ENCODE assay signal across 1 cellular context in genomic region chr1:116636574-116636973, GRCh38.
TF ChIP-seq lines count a peak whose summit lies in the region.
"Not testable (repeated sequence)": the region's sequence is repeated elsewhere in the genome, so short reads cannot be mapped to it uniquely, and the experiment has no call there.

No MANE protein-coding gene starts in this region.

TF ChIP-seq in K562, 482 proteins besides CTCF, POLR2A, EP300 and RAD21:
- TF ChIP-seq JUND (IDR thresholded peaks at IDR 0.05; ENCODE audit: borderline replicate concordance, low read depth, low read length) (peak; percentile 49; the same call in 1 of the 2 replicates), ATF3 (IDR thresholded peaks at IDR 0.05) (peak; percentile 20; the same call in 1 of the 2 replicates), FOSL1 (tag; conservative IDR thresholded peaks at IDR 0.05) (peak; percentile 73), BHLHE40 (IDR thresholded peaks at IDR 0.05; ENCODE audit: low read length) (peak; percentile 15; the same call in 1 of the 2 replicates)
- not testable (repeated sequence) for TF ChIP-seq JUND (tag; IDR thresholded peaks at IDR 0.05; ENCODE audit: borderline replicate concordance, low read depth, low read length); ATF3 (CRISPR knock-in tag; conservative IDR thresholded peaks at IDR 0.05)
